Comparison of ENCODE assay signal across 20 cellular contexts in the genomic region with DNA sequence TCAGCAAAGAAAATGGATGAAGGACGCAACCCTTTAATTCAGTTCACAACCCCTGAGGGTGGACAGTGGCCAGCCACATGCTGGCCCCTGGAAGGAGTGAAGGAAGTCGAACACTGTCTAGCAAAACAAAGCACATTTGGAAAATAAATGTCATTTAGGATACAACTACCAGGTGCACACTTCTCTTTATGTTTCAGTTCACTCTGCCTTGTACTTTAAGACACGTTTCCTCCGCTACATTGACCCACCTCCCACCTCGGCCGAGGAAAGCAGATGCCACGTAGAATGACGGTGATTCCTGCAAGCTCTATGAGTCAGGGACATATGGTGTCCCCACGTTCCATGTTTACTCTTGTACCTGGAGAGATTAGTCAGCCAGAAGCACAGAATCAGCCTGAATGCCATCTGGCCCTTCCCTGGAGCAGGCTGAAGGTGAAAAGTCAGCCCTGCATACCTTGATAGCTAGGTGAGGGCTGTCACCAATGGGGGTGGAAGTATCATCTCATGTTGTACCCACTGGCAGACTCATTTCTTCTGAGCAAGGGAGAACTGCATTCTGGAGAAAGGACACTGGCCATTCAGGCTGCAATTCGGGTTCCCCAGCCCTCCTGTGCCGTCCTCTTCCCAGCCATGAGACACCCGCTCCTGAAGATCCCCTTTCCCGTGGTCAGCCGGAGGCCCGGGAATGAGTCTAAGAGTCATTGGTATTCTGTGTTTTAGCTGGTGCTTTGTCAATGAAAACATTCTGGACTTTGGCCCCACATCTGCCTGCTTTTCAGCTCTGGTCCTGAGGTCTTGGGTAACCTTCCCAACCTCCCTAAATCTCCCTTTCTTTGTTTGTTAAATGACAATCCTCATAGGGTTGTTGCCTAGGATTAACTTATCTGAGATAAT.
DNase-seq lines count a peak whose midpoint lies in the region; TF ChIP-seq lines count a peak whose summit lies in the region.
"Had no signal": no experiment of that assay in that cellular context is flagged by ENCODE, and none has a peak within 500 bp of the region (broad histone marks: within the 10 kb centered on the region; RNA-seq: fewer than 3 reads in every experiment).

No MANE protein-coding gene starts in this region.

- H3K4me3 Mint-ChIP-seq in Caco-2 (ENCODE audit: unreplicated experiment) (peak overlapping the region; percentile 82), endodermal cell (peak overlapping the region; percentile 32), osteocyte (ENCODE audit: unreplicated experiment) (no peak overlapping the region)
- H3K4me3 Mint-ChIP-seq: natural killer cell treated with Interleukin-12 subunit alpha and Interleukin-12 subunit beta and Interleukin-15 and Interleukin-18, amount 100 ng/mL, for 72 hours had no signal

- POLR2A ChIA-PET in Caco-2 (lab: Charles Lee), result interaction anchor here (0.7 to 2.9 kb wide), 10 partner anchors 10 to 63 kb away, joined by 3 to 62 read pairs (median 5); partner anchors contain the start of gene FOXA2

- no peaks in the 10 kb centered on the region for H3K36me3 ChIP-seq in Caco-2 (ENCODE audit: control insufficient read depth, insufficient read depth, low read length)
- no peaks in the 10 kb centered on the region for H3K36me3 ChIP-seq in endodermal cell (ENCODE audit: control insufficient read depth, insufficient read depth, low read length)
- H3K36me3 ChIP-seq: BLaER1 treated with 17β-estradiol and CSF1 and Interleukin-3, amounts not matched to agents 10 nM and 100 nM; heart right ventricle; Peyer's patch; prostate gland had no signal

- H3K27ac ChIP-seq in endodermal cell (ENCODE audit: low read depth, low read length), result peak overlapping the region; percentile 10
- H3K27ac ChIP-seq: BLaER1 treated with 17β-estradiol and CSF1 and Interleukin-3, amounts not matched to agents 10 nM and 100 nM; heart right ventricle; prostate gland had no signal

- peaks cover 18% of the 10 kb centered on the region for H3K36me3 Mint-ChIP-seq in Caco-2 (ENCODE audit: insufficient read depth, unreplicated experiment)
- no peaks in the 10 kb centered on the region for H3K36me3 Mint-ChIP-seq in endodermal cell (ENCODE audit: low read depth)
- H3K36me3 Mint-ChIP-seq in osteocyte (ENCODE audit: unreplicated experiment), result no peaks in the 10 kb centered on the region
- H3K36me3 Mint-ChIP-seq: natural killer cell treated with Interleukin-12 subunit alpha and Interleukin-12 subunit beta and Interleukin-15 and Interleukin-18, amount 100 ng/mL, for 72 hours had no signal

- DNase-seq in Caco-2, result peak; percentile 90 to 92
- DNase-seq in NCI-H510A treated with DMSO at 0.1 percent for 48 hours (lab: John Stamatoyannopoulos, UW), result peak; percentile 58
- DNase-seq in endodermal cell, result no peak
- DNase-seq in osteocyte (ENCODE audit: extremely low spot score, unreplicated experiment), result peak; percentile 69
- no peak for DNase-seq in DMS 273 treated with DMSO at 0.1 percent for 48 hours (lab: John Stamatoyannopoulos, UW)
- no peak for DNase-seq in RPMI8226
- DNase-seq in amygdala (lab: John Stamatoyannopoulos, UW), result no peak
- DNase-seq in activated effector memory CD4-positive, alpha-beta T cell treated with anti-CD3 and anti-CD28 coated beads, Interleukin-2, amount 50 U/mL, for 16 hours, result no peak
- DNase-seq: activated CD4-positive, alpha-beta T cell treated with anti-CD3 and anti-CD28 coated beads for 4 hours; activated gamma-delta T cell treated with Interleukin-2 at 50 U/mL for 16 hours; amniotic stem cell; cerebellar nuclear complex; H7; heart right ventricle; mammary epithelial cell; stimulated activated CD8-positive, alpha-beta memory T cell treated with anti-CD3 and anti-CD28 coated beads, Interleukin-4, amount 100 ng/mL, for 48 hours had no signal

- 86 to 90% methylated on average over 11 to 15 of the region's 15 CpGs for WGBS in endodermal cell (ENCODE audit: insufficient coverage in 1 of 2, insufficient read length in 1 of 2), 2 experiments

- H3K9me3 ChIP-seq in Caco-2 (no peaks in the 10 kb centered on the region), endodermal cell (ENCODE audit: control insufficient read depth, low read length) (no peaks in the 10 kb centered on the region)
- H3K9me3 ChIP-seq: BLaER1 treated with 17β-estradiol and CSF1 and Interleukin-3, amounts not matched to agents 10 nM and 100 nM; heart right ventricle; Peyer's patch; prostate gland had no signal

- BruUV-seq in Caco-2 (replicated peaks; lab: Mats Ljungman, UMichigan), result TSS peak; percentile 85

- H3K27me3 ChIP-seq in Caco-2 (replicated peaks; ENCODE audit: control insufficient read depth, insufficient read depth, low read length) (no peaks in the 10 kb centered on the region), endodermal cell (ENCODE audit: control insufficient read depth, insufficient read depth, low read length, poor library complexity, severe bottlenecking) (no peaks in the 10 kb centered on the region)
- H3K27me3 ChIP-seq: BLaER1 treated with 17β-estradiol and CSF1 and Interleukin-3, amounts not matched to agents 10 nM and 100 nM; Peyer's patch had no signal

- H3K4me1 ChIP-seq in Caco-2 (peaks cover 41% of the 10 kb centered on the region), endodermal cell (ENCODE audit: control insufficient read depth, insufficient read depth, low read length) (peaks cover 14% of the 10 kb centered on the region)
- H3K4me1 ChIP-seq: heart right ventricle, prostate gland had no signal

- H3K27ac Mint-ChIP-seq in Caco-2 (ENCODE audit: unreplicated experiment), result peak overlapping the region; percentile 99
- peak overlapping the region; percentile 86 for H3K27ac Mint-ChIP-seq in endodermal cell
- no peak overlapping the region for H3K27ac Mint-ChIP-seq in osteocyte (ENCODE audit: unreplicated experiment)
- H3K27ac Mint-ChIP-seq: natural killer cell treated with Interleukin-12 subunit alpha and Interleukin-12 subunit beta and Interleukin-15 and Interleukin-18, amount 100 ng/mL, for 72 hours had no signal

- H3K27me3 Mint-ChIP-seq in Caco-2 (ENCODE audit: insufficient read depth, unreplicated experiment) (no peaks in the 10 kb centered on the region), endodermal cell (ENCODE audit: insufficient read depth) (peaks cover 18% of the 10 kb centered on the region), osteocyte (ENCODE audit: unreplicated experiment) (no peaks in the 10 kb centered on the region)
- H3K27me3 Mint-ChIP-seq: natural killer cell treated with Interleukin-12 subunit alpha and Interleukin-12 subunit beta and Interleukin-15 and Interleukin-18, amount 100 ng/mL, for 72 hours had no signal

- CTCF ChIA-PET in Caco-2 (lab: Charles Lee), result interaction anchor here (0.8 to 2.1 kb wide), 8 partner anchors 10 to 71 kb away, joined by 3 to 27 read pairs (median 6); partner anchors contain the start of gene FOXA2

- H3K4me1 Mint-ChIP-seq in Caco-2 (ENCODE audit: low read depth, unreplicated experiment) (peaks cover 40% of the 10 kb centered on the region), endodermal cell (peaks cover 52% of the 10 kb centered on the region), osteocyte (ENCODE audit: unreplicated experiment) (no peaks in the 10 kb centered on the region)

- intact Hi-C loops in Caco-2 (cut with micrococcal nuclease; ENCODE audit: unreplicated experiment), result loop anchor here (1.0 to 5.0 kb wide), 5 partner anchors 11 to 121 kb away; partner anchors contain the start of gene FOXA2

- H3K9me3 Mint-ChIP-seq in Caco-2 (ENCODE audit: unreplicated experiment) (peaks cover 10% of the 10 kb centered on the region), endodermal cell (no peaks in the 10 kb centered on the region), osteocyte (ENCODE audit: unreplicated experiment) (no peaks in the 10 kb centered on the region)
- H3K9me3 Mint-ChIP-seq: natural killer cell treated with Interleukin-12 subunit alpha and Interleukin-12 subunit beta and Interleukin-15 and Interleukin-18, amount 100 ng/mL, for 72 hours had no signal

- TF ChIP-seq CTCF in Caco-2 (IDR thresholded peaks at IDR 0.05; ENCODE audit: insufficient read depth in 1 of 2, low read depth in 1 of 2, low read length in 1 of 2, severe bottlenecking in 1 of 2, unreplicated experiment in 1 of 2), result no peak
- no peak for TF ChIP-seq CTCF in endodermal cell (conservative IDR thresholded peaks at IDR 0.05)
- TF ChIP-seq CTCF in osteocyte (IDR thresholded peaks at IDR 0.05), result no peak

- H3K9ac ChIP-seq in endodermal cell (ENCODE audit: extremely low read depth, low read length, poor library complexity, severe bottlenecking), result peak overlapping the region; percentile 49
- H3K9ac ChIP-seq: BLaER1 treated with 17β-estradiol and CSF1 and Interleukin-3, amounts not matched to agents 10 nM and 100 nM had no signal

- peak overlapping the region; percentile 26 for H3K4me3 ChIP-seq in Caco-2 (ENCODE audit: low read depth, low read length)
- peak overlapping the region; percentile 46 for H3K4me3 ChIP-seq in endodermal cell (ENCODE audit: low read length)
- H3K4me3 ChIP-seq: BLaER1 treated with 17β-estradiol and CSF1 and Interleukin-3, amounts not matched to agents 10 nM and 100 nM; heart right ventricle; Peyer's patch; prostate gland had no signal

Comparison
In these comparisons a context has a peak if more than half of its experiments do, and no peak if none do; other contexts are left out.
1. DNase-seq: peak in Caco-2 (2 of 2), NCI-H510A treated with DMSO at 0.1 percent for 48 hours (single experiment) and osteocyte (single experiment); none in endodermal cell (single experiment), DMS 273 treated with DMSO at 0.1 percent for 48 hours (single experiment), RPMI8226 (single experiment), amygdala (0 of 56) and activated effector memory CD4-positive, alpha-beta T cell treated with anti-CD3 and anti-CD28 coated beads, Interleukin-2, amount 50 U/mL, for 16 hours (single experiment).